ENCODE assay signal across 18 cellular contexts in the genomic region with DNA sequence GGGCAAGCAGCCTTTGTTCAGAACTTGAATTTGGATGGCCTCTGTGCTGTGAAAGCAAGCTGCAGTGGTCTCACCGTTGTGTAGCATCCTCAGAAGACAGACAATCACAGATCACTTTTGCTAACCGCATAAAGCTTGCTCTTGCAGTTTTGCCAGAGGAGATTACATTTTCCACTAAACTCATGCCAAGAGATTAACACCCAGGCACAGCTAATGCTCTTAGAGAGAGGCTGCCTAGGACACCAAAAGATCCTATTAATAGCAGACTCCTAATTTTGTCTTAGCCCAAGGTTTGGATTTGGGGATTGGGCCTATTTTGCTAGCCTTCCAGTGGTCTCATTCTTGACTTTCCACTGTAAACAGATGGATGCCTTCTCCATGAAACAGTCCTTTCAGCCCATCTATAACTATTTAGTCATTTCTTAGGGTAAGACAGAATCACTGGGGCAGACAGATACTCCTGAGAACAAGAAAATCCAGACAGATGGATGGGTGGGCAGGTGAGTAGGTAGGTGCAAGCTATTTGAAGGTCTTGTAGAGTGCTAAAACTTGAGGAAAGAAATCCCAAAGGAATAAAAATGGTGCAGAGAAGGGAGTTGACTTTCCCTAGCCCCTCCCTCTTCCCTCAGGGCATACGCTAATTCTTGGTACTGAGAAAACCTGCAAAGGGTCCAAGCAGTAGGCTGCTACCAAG.
DNase-seq lines count a peak whose midpoint lies in the region; ATAC-seq lines count a peak whose summit lies in the region.
"Had no signal": no experiment of that assay in that cellular context is flagged by ENCODE, and none has a peak within 500 bp of the region (broad histone marks: within the 10 kb centered on the region; RNA-seq: fewer than 3 reads in every experiment).

No MANE protein-coding gene starts in this region.

- peak; percentile 90 for ATAC-seq in Right ventricle myocardium superior (ENCODE audit: poor library complexity)
- no peak for ATAC-seq in GM18873 (IDR thresholded peaks at IDR 0.05; ENCODE audit: low FRiP score, unreplicated experiment)
- ATAC-seq in HG03097 (IDR thresholded peaks at IDR 0.05; ENCODE audit: low FRiP score, unreplicated experiment): no peak
- ATAC-seq: HCT116 had no signal

- intact Hi-C loops in Right ventricle myocardium superior (cut with DNase I): no loop called here

- DNase-seq in NCI-H524 (lab: John Stamatoyannopoulos, UW) (peak; percentile 48 to 68), NCI-H524 treated with DMSO at 0.1 percent for 48 hours (lab: John Stamatoyannopoulos, UW) (no peak), Right ventricle myocardium superior (no peak), myocyte (ENCODE audit: low read depth) (peak; percentile 14), H4 (ENCODE audit: low spot score) (no peak), NCI-H128 (lab: John Stamatoyannopoulos, UW; ENCODE audit: unreplicated experiment) (no peak)
- DNase-seq: 8988T, DMS 273 treated with DMSO at 0.1 percent for 48 hours, GDM1, GM23248, Kasumi-1, MM.1S, NCI-H1092 treated with DMSO at 0.1 percent for 48 hours, NCI-H2081, NCI-H2171 treated with DMSO at 0.1 percent for 48 hours had no signal

Comparison
In these comparisons a context has a peak if more than half of its experiments do, and no peak if none do; other contexts are left out.
1. DNase-seq: peak in NCI-H524 (2 of 2) and myocyte (single experiment); none in NCI-H524 treated with DMSO at 0.1 percent for 48 hours (single experiment), Right ventricle myocardium superior (single experiment), H4 (single experiment) and NCI-H128 (single experiment).